Comparison of ENCODE assay signal across 8 cellular contexts in genomic region chr7:43647314-43647691, GRCh38.
A peak's percentile ranks its signal among the peaks of the same experiment; 100 is the strongest.
DNase-seq lines count a peak whose midpoint lies in the region; ATAC-seq, FAIRE-seq and TF ChIP-seq lines count a peak whose summit lies in the region.

No MANE protein-coding gene starts in this region.

- peaks cover 67% of the 10 kb centered on the region for H3K4me1 ChIP-seq in Karpas-422 (ENCODE audit: low read length)

- CTCF ChIA-PET in AG04449 (lab: Yijun Ruan, JAX): interaction anchor here (1.2 to 5.1 kb wide), 6 partner anchors 13 to 192 kb away, joined by 3 to 38 read pairs (median 6); partner anchors contain the start of gene STK17A

- peak overlapping the region; percentile 94 for H3K4me2 ChIP-seq in Karpas-422 (ENCODE audit: low read depth, low read length, poor library complexity, severe bottlenecking)

- H2AFZ ChIP-seq in Karpas-422 (ENCODE audit: low read length): no peak overlapping the region

- peak overlapping the region; percentile 72 for H3K4me3 Mint-ChIP-seq in central memory CD8-positive, alpha-beta T cell
- H3K4me3 Mint-ChIP-seq in mesothelial cell of epicardium: no peak overlapping the region

- peak overlapping the region; percentile 98 for H3K27ac ChIP-seq in Karpas-422 (ENCODE audit: low read length)

- no peak for TF ChIP-seq CTCF in AG04449 (IDR thresholded peaks at IDR 0.05; ENCODE audit: insufficient read depth, low read length, missing control alignments)
- no peak for TF ChIP-seq CTCF in mesothelial cell of epicardium (IDR thresholded peaks at IDR 0.05; ENCODE audit: unreplicated experiment)

- peak overlapping the region; percentile 98 for H3K27ac Mint-ChIP-seq in central memory CD8-positive, alpha-beta T cell (ENCODE audit: low read depth)
- H3K27ac Mint-ChIP-seq in mesothelial cell of epicardium: peak overlapping the region; percentile 91

- H3K4me1 Mint-ChIP-seq in central memory CD8-positive, alpha-beta T cell: peaks cover 98% of the 10 kb centered on the region
- peaks cover 45% of the 10 kb centered on the region for H3K4me1 Mint-ChIP-seq in mesothelial cell of epicardium

- H3K27me3 ChIP-seq in Karpas-422 (ENCODE audit: low read length): no peaks in the 10 kb centered on the region

- H3K9ac ChIP-seq in Karpas-422 (ENCODE audit: low read length): peak overlapping the region; percentile 77

- no peaks in the 10 kb centered on the region for H4K20me1 ChIP-seq in Karpas-422 (ENCODE audit: insufficient read depth, low read depth, low read length)

- peak; percentile 81 for DNase-seq in AG04449 (ENCODE audit: low read depth, low spot score)
- DNase-seq in Karpas-422: no peak
- DNase-seq in central memory CD8-positive, alpha-beta T cell (ENCODE audit: low spot score in 2 of 2): no peak
- no peak for DNase-seq in mesothelial cell of epicardium (ENCODE audit: low spot score in 2 of 2, unreplicated experiment in 2 of 2)
- DNase-seq in GM19238 (ENCODE audit: insufficient read length, low spot score): no peak
- no peak for DNase-seq in urothelium cell line (ENCODE audit: low spot score)
- no peak for DNase-seq in cerebellum (ENCODE audit: low spot score)

- no peak for FAIRE-seq in urothelium cell line (lab: Jason Lieb, UNC)

- no peaks in the 10 kb centered on the region for H3K9me3 ChIP-seq in Karpas-422 (ENCODE audit: low read length)

- H3K79me2 ChIP-seq in Karpas-422 (ENCODE audit: low read length): peaks cover 21% of the 10 kb centered on the region

- no peak for ATAC-seq in central memory CD8-positive, alpha-beta T cell (replicated peaks; ENCODE audit: extremely low read depth, poor library complexity, severe bottlenecking)
- ATAC-seq in GM21381 (IDR thresholded peaks at IDR 0.05; ENCODE audit: unreplicated experiment): no peak

- POLR2A ChIA-PET in AG04449 (lab: Yijun Ruan, JAX): interaction anchor here (0.7 to 1.9 kb wide), 8 partner anchors 46 to 75 kb away, joined by 4 to 16 read pairs (median 6); partner anchors contain the start of gene STK17A

- no peaks in the 10 kb centered on the region for H3K9me3 Mint-ChIP-seq in central memory CD8-positive, alpha-beta T cell
- H3K9me3 Mint-ChIP-seq in mesothelial cell of epicardium: no peaks in the 10 kb centered on the region

- no peaks in the 10 kb centered on the region for H3K27me3 Mint-ChIP-seq in central memory CD8-positive, alpha-beta T cell
- H3K27me3 Mint-ChIP-seq in mesothelial cell of epicardium (ENCODE audit: low read depth): no peaks in the 10 kb centered on the region

- H3K36me3 ChIP-seq in Karpas-422 (ENCODE audit: insufficient read depth, low read length): peaks cover 2% of the 10 kb centered on the region; the same call in 1 of the 2 replicates

- no peaks in the 10 kb centered on the region for H3K9me2 ChIP-seq in Karpas-422 (replicated peaks; ENCODE audit: insufficient read depth, low read length)

- H3K36me3 Mint-ChIP-seq in central memory CD8-positive, alpha-beta T cell (ENCODE audit: insufficient read depth): peaks cover 46% of the 10 kb centered on the region
- H3K36me3 Mint-ChIP-seq in mesothelial cell of epicardium: peaks cover 35% of the 10 kb centered on the region

- H3K4me3 ChIP-seq in AG04449 (ENCODE audit: low read depth, low read length) (peak overlapping the region; percentile 44), Karpas-422 (ENCODE audit: low read length) (no peak overlapping the region; the same call in 1 of the 2 replicates)
